Comparison of ENCODE assay signal across 2 cellular contexts in genomic region chr21:36347962-36348328, GRCh38.
TF ChIP-seq lines count a peak whose summit lies in the region.

No MANE protein-coding gene starts in this region.

TF ChIP-seq in HCT116, 20 proteins besides CTCF, POLR2A, EP300 and RAD21:
- TF ChIP-seq MAX (IDR thresholded peaks at IDR 0.05) (no peak), FOSL1 (IDR thresholded peaks at IDR 0.05; ENCODE audit: low read depth) (no peak), YY1 (IDR thresholded peaks at IDR 0.05; ENCODE audit: extremely low read depth, insufficient replicate concordance, low read depth, low read length) (no peak), ELF1 (IDR thresholded peaks at IDR 0.05; ENCODE audit: borderline replicate concordance, low read depth) (no peak), CEBPB (IDR thresholded peaks at IDR 0.05; ENCODE audit: low read depth) (no peak), ZBTB33 (IDR thresholded peaks at IDR 0.05; ENCODE audit: extremely low read depth, insufficient replicate concordance, low read length) (no peak)

TF ChIP-seq in K562, 482 proteins besides CTCF, POLR2A, EP300 and RAD21:
- TF ChIP-seq FOSL1 (tag; conservative IDR thresholded peaks at IDR 0.05), result 0 out of 2 replicates have a peak, but pooled peaks have one; percentile 41
- no peak for TF ChIP-seq PHF20 (IDR thresholded peaks at IDR 0.05; ENCODE audit: partially characterized antibody)
